Comparison of ENCODE assay signal across 8 cellular contexts in the genomic region with DNA sequence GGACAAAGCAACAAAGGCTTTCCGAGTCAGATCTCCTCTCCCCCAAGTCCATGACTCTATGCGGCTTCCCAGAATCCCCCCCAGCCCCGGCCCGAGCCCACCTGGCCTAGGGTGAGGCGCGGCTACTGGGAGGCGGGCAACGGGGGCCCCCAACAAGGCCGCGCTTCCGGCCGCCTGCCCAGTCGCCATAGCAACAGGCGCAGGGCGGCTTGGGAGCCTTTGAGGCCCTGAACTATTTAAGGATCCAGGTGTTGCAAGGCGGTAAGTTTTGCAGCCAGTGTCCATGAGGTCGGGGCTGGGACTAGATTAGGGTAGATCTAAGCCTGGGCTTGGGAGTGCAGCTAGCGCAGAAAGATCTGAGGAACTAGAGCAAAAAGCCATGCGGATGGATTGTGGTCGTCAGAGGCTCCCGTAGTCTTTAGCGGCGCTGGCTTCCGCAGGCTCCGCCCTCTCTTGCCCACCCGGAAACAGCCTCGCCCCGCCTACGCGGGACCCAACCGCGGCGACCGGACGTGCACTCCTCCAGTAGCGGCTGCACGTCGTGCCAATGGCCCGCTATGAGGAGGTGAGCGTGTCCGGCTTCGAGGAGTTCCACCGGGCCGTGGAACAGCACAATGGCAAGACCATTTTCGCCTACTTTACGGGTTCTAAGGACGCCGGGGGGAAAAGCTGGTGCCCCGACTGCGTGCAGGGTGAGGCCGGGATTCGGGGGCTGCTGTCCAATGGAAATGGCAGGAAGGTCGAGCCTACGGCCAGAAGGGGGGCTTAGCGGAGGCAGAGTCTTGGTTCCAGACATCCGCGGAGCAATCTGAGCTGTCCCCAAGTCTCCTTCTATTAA. TPM values are rescaled to one million over a fixed set of nuclear protein-coding genes. Genes with fewer than 3 reads are reported as not detected.
DNase-seq lines count a peak whose midpoint lies in the region; ATAC-seq, FAIRE-seq and TF ChIP-seq lines count a peak whose summit lies in the region.

A gene (minus strand): TSS at position 176 of the 838 bp plus-strand sequence. CDS start 5,608 bp downstream, outside the sequence.
A gene (plus strand): TSS at position 525 of the 838 bp plus-strand sequence. CDS start 23 bp downstream, at position 548.

- ATAC-seq in HG02798 (IDR thresholded peaks at IDR 0.05; ENCODE audit: poor library complexity, unreplicated experiment) (peak; percentile 91), left cardiac atrium (peak; percentile 97 to 98)

- WGBS in prostate gland, result under 1% methylated on average over 44 of the region's 57 CpGs

- intact Hi-C loops in T-helper 1 cell treated with Interleukin-12 subunit alpha and Interleukin-12 subunit beta and Interleukin-4 antibody, amounts not matched to agents 30 ng/mL and 1 ng/mL, for 36 hours (cut with micrococcal nuclease), result loop anchor here (1.0 to 10.0 kb wide), 11 partner anchors 11 to 1742 kb away; a partner anchor contains a TSS
- intact Hi-C loops in left cardiac atrium (cut with DNase I), result no loop called here
- intact Hi-C loops in prostate gland (cut with DNase I), result no loop called here

- peak in 1 of 4 experiments; percentile 9 for TF ChIP-seq CTCF in prostate gland (IDR thresholded peaks at IDR 0.05)

- peak; percentile 97 for TF ChIP-seq POLR2A in GM12892 (IDR thresholded peaks at IDR 0.05; ENCODE audit: low read depth, low read length)
- peak; percentile 86 for TF ChIP-seq POLR2A in prostate gland (IDR thresholded peaks at IDR 0.05)

- peak within 1 kb of the TSS; percentile 80 to 84 for H3K27ac ChIP-seq in prostate gland

- H3K4me3 ChIP-seq in prostate gland, result peak within 1 kb of the TSS; percentile 65 to 89

- peaks cover 21% of the 10 kb centered on the region for H3K4me1 ChIP-seq in prostate gland (replicated peaks)

- H3K27me3 ChIP-seq in prostate gland (replicated peaks; ENCODE audit: insufficient read depth), result no peaks in the 10 kb centered on the region

- DNase-seq in GM12892 (ENCODE audit: insufficient read length) (peak; percentile 82), NCI-H146 (lab: John Stamatoyannopoulos, UW) (peak; percentile 90), amniotic epithelial cell (ENCODE audit: low read depth) (peak; percentile 86), left cardiac atrium (peak; percentile 95), prostate gland (ENCODE audit: low spot score) (peak; percentile 82), ureter (ENCODE audit: low spot score) (peak; percentile 94)

- FAIRE-seq in GM12892 (lab: Jason Lieb, UNC), result peak; percentile 100

- no peaks in the 10 kb centered on the region for H3K9me3 ChIP-seq in prostate gland

- H3K36me3 ChIP-seq in prostate gland, result no peaks in the 10 kb centered on the region

RNA-seq across cellular contexts. Expression of the first gene that starts in this region (rescaled TPM):
- 9.4 TPM for polyA plus RNA-seq in GM12892 (2012; ENCODE audit: missing spikeins)
- total RNA-seq in T-helper 1 cell treated with Interleukin-12 subunit alpha and Interleukin-12 subunit beta and Interleukin-4 antibody, amounts not matched to agents 30 ng/mL and 1 ng/mL, for 36 hours, result 19.6 and 22.4 TPM in 2 replicates
- total RNA-seq in left cardiac atrium (1 to 10 TPM; 4.7 to 6.3 TPM), prostate gland (10 to 100 TPM; 17.2 to 28.3 TPM), ureter (42.1 TPM)

RNA-seq across cellular contexts. Expression of the second gene that starts in this region (rescaled TPM):
- polyA plus RNA-seq in GM12892 (2012; ENCODE audit: missing spikeins), result 208 TPM
- total RNA-seq in T-helper 1 cell treated with Interleukin-12 subunit alpha and Interleukin-12 subunit beta and Interleukin-4 antibody, amounts not matched to agents 30 ng/mL and 1 ng/mL, for 36 hours, result 70.8 and 75.7 TPM in 2 replicates
- total RNA-seq in left cardiac atrium (10 to 100 TPM; 50.5 to 58.2 TPM), prostate gland (100 to 1,000 TPM; 111 to 220 TPM), ureter (89.4 TPM)

Comparison
In these comparisons a context has a peak if more than half of its experiments do, and no peak if none do; other contexts are left out.
1. Peak in every context shown above with its lines: DNase-seq, ATAC-seq, H3K4me3 ChIP-seq and H3K27ac ChIP-seq.